12 cellular contexts compared by ENCODE assay signal in the genomic region with DNA sequence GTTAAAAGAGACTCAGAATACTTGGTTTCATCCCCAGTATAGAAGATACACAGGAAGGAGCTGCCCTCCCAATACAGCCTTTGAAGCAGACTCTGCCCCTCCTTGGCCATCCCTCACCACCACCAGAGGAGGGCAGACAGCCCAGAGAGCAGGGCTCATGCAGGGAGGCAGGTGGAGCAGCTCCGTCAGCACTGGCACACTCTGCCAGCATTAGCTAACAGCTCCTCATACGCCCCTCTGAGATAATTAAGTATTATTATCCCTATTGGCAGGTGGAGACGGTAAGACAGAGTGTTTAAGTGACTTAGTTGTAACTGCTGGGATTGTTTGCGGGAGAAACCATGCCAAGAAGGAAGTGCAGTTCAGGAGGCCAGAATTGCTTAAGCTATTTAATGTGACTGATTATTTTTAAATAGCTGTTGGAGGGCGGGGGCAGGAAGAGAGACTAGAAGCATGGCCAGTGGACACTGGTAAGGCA.
DNase-seq lines count a peak whose midpoint lies in the region; ATAC-seq and TF ChIP-seq lines count a peak whose summit lies in the region.
"Had no signal": no experiment of that assay in that cellular context is flagged by ENCODE, and none has a peak within 500 bp of the region (broad histone marks: within the 10 kb centered on the region; RNA-seq: fewer than 3 reads in every experiment).

No MANE protein-coding gene starts in this region.

- no peaks in the 10 kb centered on the region for H3K27me3 ChIP-seq in left ventricle myocardium inferior (ENCODE audit: low read depth)
- H3K27me3 ChIP-seq: transverse colon had no signal

- H3K27ac ChIP-seq in 22Rv1 (no peak overlapping the region), left ventricle myocardium inferior (replicated peaks) (peak overlapping the region; percentile 19)
- H3K27ac ChIP-seq: transverse colon had no signal

- peak; percentile 22 for TF ChIP-seq CTCF in 22Rv1 (IDR thresholded peaks at IDR 0.05)
- peak; percentile 45 for TF ChIP-seq CTCF in left ventricle myocardium inferior (IDR thresholded peaks at IDR 0.05; ENCODE audit: borderline replicate concordance)

- H3K9me3 ChIP-seq in left ventricle myocardium inferior (replicated peaks), result no peaks in the 10 kb centered on the region
- H3K9me3 ChIP-seq: transverse colon had no signal

- intact Hi-C loops in left ventricle myocardium inferior (cut with micrococcal nuclease), result no loop called here

- H3K4me3 ChIP-seq in left ventricle myocardium inferior, result no peak overlapping the region
- H3K4me3 ChIP-seq: transverse colon had no signal

- H3K36me3 ChIP-seq in left ventricle myocardium inferior, result no peaks in the 10 kb centered on the region
- H3K36me3 ChIP-seq: transverse colon had no signal

- DNase-seq in NCI-H1092 (lab: John Stamatoyannopoulos, UW) (peak; percentile 90), NCI-H69 (lab: John Stamatoyannopoulos, UW) (peak; percentile 97), left ventricle myocardium inferior (no peak), GM19238 (ENCODE audit: insufficient read length, low spot score) (no peak), SKM-1 treated with dmso at 0.1 percent for 144 hours (lab: John Stamatoyannopoulos, UW; ENCODE audit: unreplicated experiment) (no peak)
- DNase-seq: ACHN; foreskin melanocyte; stimulated activated CD4-positive, alpha-beta T cell treated with anti-CD3 and anti-CD28 coated beads, Interleukin-4, amount 100 ng/mL, for 4 hours; transverse colon had no signal

- no peak for ATAC-seq in GM19324 (IDR thresholded peaks at IDR 0.05; ENCODE audit: low FRiP score, unreplicated experiment)
- no peak for ATAC-seq in HG03280 (IDR thresholded peaks at IDR 0.05; ENCODE audit: unreplicated experiment)

- peaks cover 11% of the 10 kb centered on the region for H3K4me1 ChIP-seq in left ventricle myocardium inferior
- H3K4me1 ChIP-seq: transverse colon had no signal

Comparison
In these comparisons a context has a peak if more than half of its experiments do, and no peak if none do; other contexts are left out.
1. DNase-seq: peak in NCI-H1092 (single experiment) and NCI-H69 (single experiment); none in left ventricle myocardium inferior (single experiment), GM19238 (single experiment) and SKM-1 treated with dmso at 0.1 percent for 144 hours (single experiment).